8 cellular contexts compared by ENCODE assay signal in the genomic region with DNA sequence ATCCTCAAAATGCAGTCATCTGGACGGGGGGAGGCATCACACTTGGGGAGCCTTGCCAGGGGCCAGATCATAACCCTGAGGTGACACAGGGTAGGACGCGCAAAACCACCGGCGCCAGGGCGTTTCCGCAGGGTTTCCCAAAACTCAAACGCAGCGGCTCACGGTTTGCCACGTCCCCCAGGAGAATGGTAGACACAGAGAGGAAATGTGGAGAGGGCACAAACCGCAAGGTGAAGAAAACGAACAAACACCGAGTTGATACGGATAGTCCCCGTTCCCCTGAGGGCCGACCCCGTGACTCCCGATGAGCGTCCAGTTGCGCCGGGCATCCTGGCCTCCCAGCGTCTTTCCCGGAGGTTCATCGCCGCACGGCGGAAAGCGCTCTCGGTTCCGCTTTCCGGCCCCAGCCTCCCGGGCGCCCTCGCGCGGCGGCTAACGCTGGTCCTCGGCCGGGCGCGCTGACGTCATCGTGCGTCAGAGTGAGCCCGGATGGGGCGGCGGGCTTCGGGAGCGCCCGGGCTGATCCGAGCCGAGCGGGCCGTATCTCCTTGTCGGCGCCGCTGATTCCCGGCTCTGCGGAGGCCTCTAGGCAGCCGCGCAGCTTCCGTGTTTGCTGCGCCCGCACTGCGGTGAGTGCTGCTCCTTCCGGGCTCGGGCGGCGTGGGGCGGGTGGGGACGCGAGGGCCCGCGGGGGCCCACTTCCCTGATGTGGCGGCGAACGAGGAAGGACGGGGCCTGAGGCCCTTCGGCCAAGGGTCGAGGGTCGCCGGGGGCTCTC. TPM values are rescaled to one million over a fixed set of nuclear protein-coding genes. Genes with fewer than 3 reads are reported as not detected.
DNase-seq lines count a peak whose midpoint lies in the region; ATAC-seq and TF ChIP-seq lines count a peak whose summit lies in the region.

A gene (plus strand): TSS at position 467 of the 778 bp plus-strand sequence. CDS start 2,641 bp downstream, outside the sequence.

- H3K4me3 ChIP-seq in WERI-Rb-1 (ENCODE audit: low read depth, low read length) = peak within 1 kb of the TSS; percentile 61
- peak within 1 kb of the TSS; percentile 65 to 81 (median 80) for H3K4me3 ChIP-seq in mammary epithelial cell (replicated peaks in 1 of 3; ENCODE audit: insufficient read depth in 1 of 3, low read depth in 2 of 3, low read length in 3 of 3)
- peak within 1 kb of the TSS; percentile 65 to 75 (median 70) for H3K4me3 ChIP-seq in spleen

- WGBS in mammary epithelial cell (ENCODE audit: low coverage, missing lambda C conversion rate) = 0% methylated on average over 30 of the region's 84 CpGs
- 0 to 1% (median 0%) methylated on average over 23 to 84 of the region's 84 CpGs for WGBS in spleen, 5 donors

- DNase-seq in ACHN = peak; percentile 90
- peak; percentile 80 for DNase-seq in NCI-H2196 treated with DMSO at 0.1 percent for 48 hours (lab: John Stamatoyannopoulos, UW; ENCODE audit: unreplicated experiment)
- peak; percentile 92 for DNase-seq in WERI-Rb-1
- DNase-seq in mammary epithelial cell = peak; percentile 94
- DNase-seq in iPS-NIHi7 (ENCODE audit: extremely low spot score) = peak; percentile 90
- peak; percentile 99 for DNase-seq in spleen

- peak within 1 kb of the TSS; percentile 99 for H3K9ac ChIP-seq in mammary epithelial cell (ENCODE audit: insufficient read depth, low read length)

- in situ Hi-C loops in ACHN (cut with HindIII; ENCODE audit: low pct_ligation_motif_present, low pct_unique_long_range_greater_than_20kb, low sequenced_read_pairs) (no loop called here), mammary epithelial cell (cut with MboI; ENCODE audit: low sequenced_read_pairs in 2 of 2) (loop anchor here in 1 of 2 donors (10.0 kb wide), 1 partner anchor 52 kb away; no protein-coding TSS in a partner anchor)

- H3K4me1 ChIP-seq in mammary epithelial cell (ENCODE audit: insufficient read depth, low read length) (peaks cover 23% of the 10 kb centered on the region), spleen (peaks cover 17 to 69% (median 36%) of the 10 kb centered on the region in 6 donors)

- TSS peak; percentile 64 for BruUV-seq in mammary epithelial cell (replicated peaks; lab: Mats Ljungman, UMichigan)

- H3K27ac ChIP-seq in WERI-Rb-1 = peak within 1 kb of the TSS; percentile 91
- H3K27ac ChIP-seq in mammary epithelial cell (ENCODE audit: insufficient read depth, low read depth, low read length) = peak within 1 kb of the TSS; percentile 88
- peak within 1 kb of the TSS; percentile 96 to 100 (median 98) for H3K27ac ChIP-seq in spleen

- peak within 1 kb of the TSS; percentile 87 for H3K4me2 ChIP-seq in mammary epithelial cell (ENCODE audit: insufficient read depth, low read depth, low read length)

- peak within 1 kb of the TSS; percentile 72 for H2AFZ ChIP-seq in mammary epithelial cell (ENCODE audit: low read depth, low read length)

- no peaks in the 10 kb centered on the region for H4K20me1 ChIP-seq in mammary epithelial cell (ENCODE audit: insufficient read depth, low read length)

- dilution Hi-C loops in mammary epithelial cell (cut with HindIII; ENCODE audit: low sequenced_read_pairs) = loop anchor here (5.0 kb wide), 1 partner anchor 45 kb away; no protein-coding TSS in a partner anchor

- H3K36me3 ChIP-seq in WERI-Rb-1 = peaks cover 9% of the 10 kb centered on the region
- peaks cover 3% of the 10 kb centered on the region for H3K36me3 ChIP-seq in mammary epithelial cell (ENCODE audit: insufficient read depth, low read length)
- peaks cover 0 to 26% (median 8%) of the 10 kb centered on the region in 6 donors for H3K36me3 ChIP-seq in spleen

- peaks cover 45% of the 10 kb centered on the region for H3K79me2 ChIP-seq in mammary epithelial cell (ENCODE audit: insufficient read depth, low read length)

- CTCF ChIA-PET in mammary epithelial cell (lab: Charles Lee; ENCODE audit: low non-redundant PET) = no interaction called here

- intact Hi-C loops in mammary epithelial cell (cut with micrococcal nuclease) (loop anchor here (1.0 to 5.0 kb wide), 5 partner anchors 41 to 235 kb away; a partner anchor contains a TSS), spleen (cut with DNase I; ENCODE audit: low total_unique reads) (no loop called here)

- peak; percentile 84 for TF ChIP-seq CTCF in WERI-Rb-1 (IDR thresholded peaks at IDR 0.05; ENCODE audit: low read depth, low read length)
- TF ChIP-seq CTCF in mammary epithelial cell (conservative IDR thresholded peaks at IDR 0.05 in 1 of 2, IDR thresholded peaks at IDR 0.05 in 1 of 2; ENCODE audit: extremely low read depth in 1 of 2, insufficient read depth in 1 of 2, low read depth in 1 of 2, low read length in 2 of 2) = peak; percentile 52 to 83
- peak in 10 of 11 experiments; percentile 77 to 96 (median 88) for TF ChIP-seq CTCF in spleen (IDR thresholded peaks at IDR 0.05 in 8 of 11, conservative IDR thresholded peaks at IDR 0.05 in 3 of 11)

- TF ChIP-seq POLR2A in spleen (IDR thresholded peaks at IDR 0.05) = peak in 2 of 3 donors; percentile 51 to 76

- peak; percentile 79 for ATAC-seq in GM18861 (IDR thresholded peaks at IDR 0.05; ENCODE audit: unreplicated experiment)
- peak; percentile 88 for ATAC-seq in HG03097 (IDR thresholded peaks at IDR 0.05; ENCODE audit: low FRiP score, unreplicated experiment)

- H3K9me3 ChIP-seq in WERI-Rb-1 (ENCODE audit: severe bottlenecking) (no peaks in the 10 kb centered on the region), mammary epithelial cell (replicated peaks; ENCODE audit: insufficient read depth, low read length) (no peaks in the 10 kb centered on the region), spleen (no peaks in the 10 kb centered on the region)

- no peaks in the 10 kb centered on the region for H3K27me3 ChIP-seq in WERI-Rb-1 (ENCODE audit: insufficient read depth, low read depth, severe bottlenecking)
- H3K27me3 ChIP-seq in mammary epithelial cell (ENCODE audit: insufficient read depth, low read length) = no peaks in the 10 kb centered on the region
- no peaks in the 10 kb centered on the region for H3K27me3 ChIP-seq in spleen (replicated peaks in 1 of 7)

RNA-seq across cellular contexts. Expression of the gene that starts here (rescaled TPM):
- total RNA-seq in mammary epithelial cell (10 to 100 TPM; 59.4 to 78.2 TPM), spleen (100 to 1,000 TPM in 1 of 7 donors, 10 to 100 TPM in 6; 43.8 to 101 (median 49.8) TPM)
- polyA plus RNA-seq in mammary epithelial cell (23.6 TPM), spleen (10 to 100 TPM; 24.0 to 32.0 (median 27.7) TPM)
- 20.2 TPM for polyA minus RNA-seq in mammary epithelial cell

Comparison
In these comparisons a context has a peak if more than half of its experiments do, and no peak if none do; other contexts are left out.
1. Peak in every context shown above with its lines: DNase-seq, ATAC-seq, H3K4me3 ChIP-seq and H3K27ac ChIP-seq.